1 cellular context compared by ENCODE assay signal in genomic region chr22:39528681-39529486, GRCh38.
TF ChIP-seq lines count a peak whose summit lies in the region.

No MANE protein-coding gene starts in this region.

TF ChIP-seq in WTC11, 78 proteins besides CTCF, POLR2A, EP300 and RAD21 (continued from another document and continues in another):
- TF ChIP-seq ZNF425 (CRISPR knock-in tag; conservative IDR thresholded peaks at IDR 0.05), result no peak
- TF ChIP-seq, protein P1, sequence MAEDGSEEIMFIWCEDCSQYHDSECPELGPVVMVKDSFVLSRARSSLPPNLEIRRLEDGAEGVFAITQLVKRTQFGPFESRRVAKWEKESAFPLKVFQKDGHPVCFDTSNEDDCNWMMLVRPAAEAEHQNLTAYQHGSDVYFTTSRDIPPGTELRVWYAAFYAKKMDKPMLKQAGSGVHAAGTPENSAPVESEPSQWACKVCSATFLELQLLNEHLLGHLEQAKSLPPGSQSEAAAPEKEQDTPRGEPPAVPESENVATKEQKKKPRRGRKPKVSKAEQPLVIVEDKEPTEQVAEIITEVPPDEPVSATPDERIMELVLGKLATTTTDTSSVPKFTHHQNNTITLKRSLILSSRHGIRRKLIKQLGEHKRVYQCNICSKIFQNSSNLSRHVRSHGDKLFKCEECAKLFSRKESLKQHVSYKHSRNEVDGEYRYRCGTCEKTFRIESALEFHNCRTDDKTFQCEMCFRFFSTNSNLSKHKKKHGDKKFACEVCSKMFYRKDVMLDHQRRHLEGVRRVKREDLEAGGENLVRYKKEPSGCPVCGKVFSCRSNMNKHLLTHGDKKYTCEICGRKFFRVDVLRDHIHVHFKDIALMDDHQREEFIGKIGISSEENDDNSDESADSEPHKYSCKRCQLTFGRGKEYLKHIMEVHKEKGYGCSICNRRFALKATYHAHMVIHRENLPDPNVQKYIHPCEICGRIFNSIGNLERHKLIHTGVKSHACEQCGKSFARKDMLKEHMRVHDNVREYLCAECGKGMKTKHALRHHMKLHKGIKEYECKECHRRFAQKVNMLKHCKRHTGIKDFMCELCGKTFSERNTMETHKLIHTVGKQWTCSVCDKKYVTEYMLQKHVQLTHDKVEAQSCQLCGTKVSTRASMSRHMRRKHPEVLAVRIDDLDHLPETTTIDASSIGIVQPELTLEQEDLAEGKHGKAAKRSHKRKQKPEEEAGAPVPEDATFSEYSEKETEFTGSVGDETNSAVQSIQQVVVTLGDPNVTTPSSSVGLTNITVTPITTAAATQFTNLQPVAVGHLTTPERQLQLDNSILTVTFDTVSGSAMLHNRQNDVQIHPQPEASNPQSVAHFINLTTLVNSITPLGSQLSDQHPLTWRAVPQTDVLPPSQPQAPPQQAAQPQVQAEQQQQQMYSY (CRISPR knock-in tag; IDR thresholded peaks at IDR 0.05), result peak; percentile 100
- TF ChIP-seq GABPB1 (CRISPR knock-in tag; IDR thresholded peaks at IDR 0.05), result peak; percentile 66
- TF ChIP-seq, protein P2, sequence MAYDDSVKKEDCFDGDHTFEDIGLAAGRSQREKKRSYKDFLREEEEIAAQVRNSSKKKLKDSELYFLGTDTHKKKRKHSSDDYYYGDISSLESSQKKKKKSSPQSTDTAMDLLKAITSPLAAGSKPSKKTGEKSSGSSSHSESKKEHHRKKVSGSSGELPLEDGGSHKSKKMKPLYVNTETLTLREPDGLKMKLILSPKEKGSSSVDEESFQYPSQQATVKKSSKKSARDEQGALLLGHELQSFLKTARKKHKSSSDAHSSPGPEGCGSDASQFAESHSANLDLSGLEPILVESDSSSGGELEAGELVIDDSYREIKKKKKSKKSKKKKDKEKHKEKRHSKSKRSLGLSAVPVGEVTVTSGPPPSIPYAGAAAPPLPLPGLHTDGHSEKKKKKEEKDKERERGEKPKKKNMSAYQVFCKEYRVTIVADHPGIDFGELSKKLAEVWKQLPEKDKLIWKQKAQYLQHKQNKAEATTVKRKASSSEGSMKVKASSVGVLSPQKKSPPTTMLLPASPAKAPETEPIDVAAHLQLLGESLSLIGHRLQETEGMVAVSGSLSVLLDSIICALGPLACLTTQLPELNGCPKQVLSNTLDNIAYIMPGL (CRISPR knock-in tag; IDR thresholded peaks at IDR 0.05), result peak; percentile 92; the same call in 1 of the 2 replicates
- TF ChIP-seq AFF4 (CRISPR knock-in tag; IDR thresholded peaks at IDR 0.05; ENCODE audit: borderline replicate concordance), result no peak
- TF ChIP-seq PRRX2 (CRISPR knock-in tag; IDR thresholded peaks at IDR 0.05), result 0 out of 2 replicates have a peak, but pooled peaks have one; percentile 69
- TF ChIP-seq, protein P3, sequence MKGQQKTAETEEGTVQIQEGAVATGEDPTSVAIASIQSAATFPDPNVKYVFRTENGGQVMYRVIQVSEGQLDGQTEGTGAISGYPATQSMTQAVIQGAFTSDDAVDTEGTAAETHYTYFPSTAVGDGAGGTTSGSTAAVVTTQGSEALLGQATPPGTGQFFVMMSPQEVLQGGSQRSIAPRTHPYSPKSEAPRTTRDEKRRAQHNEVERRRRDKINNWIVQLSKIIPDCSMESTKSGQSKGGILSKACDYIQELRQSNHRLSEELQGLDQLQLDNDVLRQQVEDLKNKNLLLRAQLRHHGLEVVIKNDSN (CRISPR knock-in tag; IDR thresholded peaks at IDR 0.05), result peak; percentile 40; the same call in 1 of the 2 replicates
- TF ChIP-seq SMAD3 (CRISPR knock-in tag; IDR thresholded peaks at IDR 0.05; ENCODE audit: borderline replicate concordance), result no peak; the same call in 1 of the 2 replicates
- no peak for TF ChIP-seq ATF2 (CRISPR knock-in tag; IDR thresholded peaks at IDR 0.05; ENCODE audit: borderline replicate concordance, low read depth)
- peak; percentile 59; the same call in 1 of the 2 replicates for TF ChIP-seq MYBL2 (CRISPR knock-in tag; IDR thresholded peaks at IDR 0.05)
- TF ChIP-seq, protein P4, sequence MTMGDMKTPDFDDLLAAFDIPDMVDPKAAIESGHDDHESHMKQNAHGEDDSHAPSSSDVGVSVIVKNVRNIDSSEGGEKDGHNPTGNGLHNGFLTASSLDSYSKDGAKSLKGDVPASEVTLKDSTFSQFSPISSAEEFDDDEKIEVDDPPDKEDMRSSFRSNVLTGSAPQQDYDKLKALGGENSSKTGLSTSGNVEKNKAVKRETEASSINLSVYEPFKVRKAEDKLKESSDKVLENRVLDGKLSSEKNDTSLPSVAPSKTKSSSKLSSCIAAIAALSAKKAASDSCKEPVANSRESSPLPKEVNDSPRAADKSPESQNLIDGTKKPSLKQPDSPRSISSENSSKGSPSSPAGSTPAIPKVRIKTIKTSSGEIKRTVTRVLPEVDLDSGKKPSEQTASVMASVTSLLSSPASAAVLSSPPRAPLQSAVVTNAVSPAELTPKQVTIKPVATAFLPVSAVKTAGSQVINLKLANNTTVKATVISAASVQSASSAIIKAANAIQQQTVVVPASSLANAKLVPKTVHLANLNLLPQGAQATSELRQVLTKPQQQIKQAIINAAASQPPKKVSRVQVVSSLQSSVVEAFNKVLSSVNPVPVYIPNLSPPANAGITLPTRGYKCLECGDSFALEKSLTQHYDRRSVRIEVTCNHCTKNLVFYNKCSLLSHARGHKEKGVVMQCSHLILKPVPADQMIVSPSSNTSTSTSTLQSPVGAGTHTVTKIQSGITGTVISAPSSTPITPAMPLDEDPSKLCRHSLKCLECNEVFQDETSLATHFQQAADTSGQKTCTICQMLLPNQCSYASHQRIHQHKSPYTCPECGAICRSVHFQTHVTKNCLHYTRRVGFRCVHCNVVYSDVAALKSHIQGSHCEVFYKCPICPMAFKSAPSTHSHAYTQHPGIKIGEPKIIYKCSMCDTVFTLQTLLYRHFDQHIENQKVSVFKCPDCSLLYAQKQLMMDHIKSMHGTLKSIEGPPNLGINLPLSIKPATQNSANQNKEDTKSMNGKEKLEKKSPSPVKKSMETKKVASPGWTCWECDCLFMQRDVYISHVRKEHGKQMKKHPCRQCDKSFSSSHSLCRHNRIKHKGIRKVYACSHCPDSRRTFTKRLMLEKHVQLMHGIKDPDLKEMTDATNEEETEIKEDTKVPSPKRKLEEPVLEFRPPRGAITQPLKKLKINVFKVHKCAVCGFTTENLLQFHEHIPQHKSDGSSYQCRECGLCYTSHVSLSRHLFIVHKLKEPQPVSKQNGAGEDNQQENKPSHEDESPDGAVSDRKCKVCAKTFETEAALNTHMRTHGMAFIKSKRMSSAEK (CRISPR knock-in tag; IDR thresholded peaks at IDR 0.05; ENCODE audit: borderline replicate concordance), result no peak
- 0 out of 2 replicates have a peak, but pooled peaks have one; percentile 77 for TF ChIP-seq ARID4B (CRISPR knock-in tag; IDR thresholded peaks at IDR 0.05; ENCODE audit: borderline replicate concordance)
- no peak for TF ChIP-seq ATF3 (CRISPR knock-in tag; conservative IDR thresholded peaks at IDR 0.05)
- no peak for TF ChIP-seq NR2C2 (CRISPR knock-in tag; IDR thresholded peaks at IDR 0.05)
- TF ChIP-seq FOXP1 (CRISPR knock-in tag; IDR thresholded peaks at IDR 0.05; ENCODE audit: borderline replicate concordance), result peak; percentile 85
- TF ChIP-seq E2F5 (CRISPR knock-in tag; IDR thresholded peaks at IDR 0.05), result no peak
- TF ChIP-seq, protein P5, sequence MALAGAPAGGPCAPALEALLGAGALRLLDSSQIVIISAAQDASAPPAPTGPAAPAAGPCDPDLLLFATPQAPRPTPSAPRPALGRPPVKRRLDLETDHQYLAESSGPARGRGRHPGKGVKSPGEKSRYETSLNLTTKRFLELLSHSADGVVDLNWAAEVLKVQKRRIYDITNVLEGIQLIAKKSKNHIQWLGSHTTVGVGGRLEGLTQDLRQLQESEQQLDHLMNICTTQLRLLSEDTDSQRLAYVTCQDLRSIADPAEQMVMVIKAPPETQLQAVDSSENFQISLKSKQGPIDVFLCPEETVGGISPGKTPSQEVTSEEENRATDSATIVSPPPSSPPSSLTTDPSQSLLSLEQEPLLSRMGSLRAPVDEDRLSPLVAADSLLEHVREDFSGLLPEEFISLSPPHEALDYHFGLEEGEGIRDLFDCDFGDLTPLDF (CRISPR knock-in tag; IDR thresholded peaks at IDR 0.05), result no peak
- peak; percentile 71 for TF ChIP-seq MAX (CRISPR knock-in tag; IDR thresholded peaks at IDR 0.05)
- no peak for TF ChIP-seq HMGA2 (CRISPR knock-in tag; IDR thresholded peaks at IDR 0.05)
- TF ChIP-seq ZNF423 (CRISPR knock-in tag; IDR thresholded peaks at IDR 0.05), result no peak; the same call in 1 of the 2 replicates
- peak; percentile 50; the same call in 1 of the 2 replicates for TF ChIP-seq FOXK1 (CRISPR knock-in tag; IDR thresholded peaks at IDR 0.05)
